Comparison of ENCODE assay signal across 9 cellular contexts in genomic region chr12:28583771-28584261, GRCh38.
DNase-seq lines count a peak whose midpoint lies in the region; ATAC-seq and TF ChIP-seq lines count a peak whose summit lies in the region.
"Had no signal": no experiment of that assay in that cellular context is flagged by ENCODE, and none has a peak within 500 bp of the region (broad histone marks: within the 10 kb centered on the region; RNA-seq: fewer than 3 reads in every experiment).

No MANE protein-coding gene starts in this region.

- H3K79me2 ChIP-seq in KMS-11 (ENCODE audit: insufficient read depth, low read depth), result no peaks in the 10 kb centered on the region

- intact Hi-C loops in CD14-positive monocyte (cut with micrococcal nuclease), result no loop called here

- ATAC-seq in SK-N-SH treated with all-trans-retinoic acid at 6 μM for 48 hours, result peak; percentile 25; the same call in 1 of the 3 replicates

- peak overlapping the region; percentile 15; the same call in 1 of the 2 replicates for H3K27ac ChIP-seq in KMS-11

- no peak overlapping the region for H3K4me3 Mint-ChIP-seq in CD14-positive monocyte

- no peaks in the 10 kb centered on the region for H3K27me3 ChIP-seq in KMS-11 (ENCODE audit: insufficient read depth, low read depth)

- no peak overlapping the region for H3K9ac ChIP-seq in KMS-11

- H4K20me1 ChIP-seq in KMS-11 (ENCODE audit: insufficient read depth), result no peaks in the 10 kb centered on the region

- H3K27ac Mint-ChIP-seq in CD14-positive monocyte, result peak overlapping the region in 1 of 7 donors; percentile 48

- peaks cover 0 to 2% (median 1%) of the 10 kb centered on the region in 3 donors for H3K27me3 Mint-ChIP-seq in CD14-positive monocyte (ENCODE audit: low read depth in 3 of 3)

- DNase-seq in CD14-positive monocyte (ENCODE audit: low spot score), result no peak
- DNase-seq in foreskin melanocyte, result peak; percentile 99
- DNase-seq in iPS-NIHi7 (ENCODE audit: extremely low spot score), result no peak
- DNase-seq in stimulated activated CD4-positive, alpha-beta T cell treated with anti-CD3 and anti-CD28 coated beads, Interleukin-2, amount 100 ng/mL, for 24 hours, result no peak
- no peak for DNase-seq in central memory CD4-positive, alpha-beta T cell
- DNase-seq in NCI-H446 treated with DMSO at 0.1 percent for 48 hours (lab: John Stamatoyannopoulos, UW), result no peak
- DNase-seq: activated T-cell treated with anti-CD3 and anti-CD28 coated beads, Interleukin-2, amount 50 U/mL, for 48 hours had no signal

- peaks cover 23% of the 10 kb centered on the region for H3K4me1 Mint-ChIP-seq in CD14-positive monocyte

- H3K4me2 ChIP-seq in KMS-11, result peak overlapping the region; percentile 50

- 0 out of 2 replicates have a peak overlapping the region, but pooled peaks have one; percentile 2 for H2AFZ ChIP-seq in KMS-11 (ENCODE audit: low read depth)

- peak; percentile 7 for TF ChIP-seq CTCF in CD14-positive monocyte (IDR thresholded peaks at IDR 0.05)
- TF ChIP-seq CTCF in KMS-11 (conservative IDR thresholded peaks at IDR 0.05; ENCODE audit: low read depth, low read length), result peak; percentile 49

- H3K4me1 ChIP-seq in KMS-11 (ENCODE audit: low read depth, poor library complexity, severe bottlenecking), result peaks cover 19% of the 10 kb centered on the region

- peaks cover 0 to 4% (median 2%) of the 10 kb centered on the region in 7 donors for H3K9me3 Mint-ChIP-seq in CD14-positive monocyte

- H3K36me3 Mint-ChIP-seq in CD14-positive monocyte, result no peaks in the 10 kb centered on the region

- no peak overlapping the region for H3K4me3 ChIP-seq in KMS-11 (IDR thresholded peaks at IDR 0.05; ENCODE audit: insufficient read depth, low read depth, low read length)

- no peaks in the 10 kb centered on the region for H3K36me3 ChIP-seq in KMS-11 (ENCODE audit: insufficient read depth)

TF ChIP-seq in SK-N-SH treated with all-trans-retinoic acid at 6 μM for 48 hours, 23 proteins besides CTCF, POLR2A, EP300 and RAD21:
- TF ChIP-seq BACH2 (CRISPR knock-in tag; IDR thresholded peaks at IDR 0.05; ENCODE audit: borderline replicate concordance) (no peak), ISL1 (CRISPR knock-in tag; IDR thresholded peaks at IDR 0.05) (peak; percentile 71)
